In genomic region chr17:61486135-61487120, GRCh38 we compare ENCODE assay signal across 13 cellular contexts. TPM values are rescaled to one million over a fixed set of nuclear protein-coding genes. Genes with fewer than 3 reads are reported as not detected.
A peak's percentile ranks its signal among the peaks of the same experiment; 100 is the strongest.
DNase-seq lines count a peak whose midpoint lies in the region; ATAC-seq and TF ChIP-seq lines count a peak whose summit lies in the region.
"Had no signal": no experiment of that assay in that cellular context is flagged by ENCODE, and none has a peak within 500 bp of the region (broad histone marks: within the 10 kb centered on the region; RNA-seq: fewer than 3 reads in every experiment).

No MANE protein-coding gene starts in this region.

- no peaks in the 10 kb centered on the region for H3K4me1 ChIP-seq in foreskin keratinocyte
- peaks cover 0 to 7% (median 0%) of the 10 kb centered on the region in 4 donors for H3K4me1 ChIP-seq in esophagus muscularis mucosa

- H3K27me3 ChIP-seq in foreskin keratinocyte, result no peaks in the 10 kb centered on the region
- H3K27me3 ChIP-seq in esophagus muscularis mucosa, result peaks cover 0 to 5% (median 0%) of the 10 kb centered on the region in 4 donors

- H3K27ac ChIP-seq in coronary artery, result no peak overlapping the region
- H3K27ac ChIP-seq in foreskin keratinocyte, result no peak overlapping the region
- no peak overlapping the region for H3K27ac ChIP-seq in esophagus muscularis mucosa (replicated peaks in 1 of 4)

- H3K4me3 Mint-ChIP-seq in nephron, result peak overlapping the region in 2 of 3 experiments; percentile 1 to 52
- H3K4me3 Mint-ChIP-seq: activated B cell treated with CpG ODN at 0.5 μM for 24 hours; dendritic cell treated with granulocyte-macrophage colony-stimulating factor and Interleukin-4, amounts not matched to agents 40 ng/mL and 50 ng/mL, for 4 days had no signal

- no peak for TF ChIP-seq CTCF in coronary artery (IDR thresholded peaks at IDR 0.05)
- TF ChIP-seq CTCF in nephron (IDR thresholded peaks at IDR 0.05; ENCODE audit: unreplicated experiment in 3 of 3), result peak in 2 of 3 experiments; percentile 23 to 24
- no peak for TF ChIP-seq CTCF in foreskin keratinocyte (conservative IDR thresholded peaks at IDR 0.05)
- TF ChIP-seq CTCF in esophagus muscularis mucosa (IDR thresholded peaks at IDR 0.05), result no peak

- no peaks in the 10 kb centered on the region for H3K36me3 ChIP-seq in esophagus muscularis mucosa

- DNase-seq in D341Med (ENCODE audit: low spot score), result peak; percentile 33
- DNase-seq in Jurkat, Clone E6-1 (ENCODE audit: low read depth, low spot score), result peak; percentile 12
- peak; percentile 65 for DNase-seq in coronary artery (ENCODE audit: low spot score)
- no peak for DNase-seq in iPS-NIHi7 (ENCODE audit: extremely low spot score)
- DNase-seq in foreskin keratinocyte, result no peak
- DNase-seq in NCI-H2196 treated with DMSO at 0.1 percent for 48 hours (lab: John Stamatoyannopoulos, UW; ENCODE audit: unreplicated experiment), result no peak
- DNase-seq in esophagus muscularis mucosa (ENCODE audit: extremely low spot score), result no peak
- DNase-seq: activated B cell treated with CpG ODN at 0.5 μM for 24 hours, GF-D8, NCI-H1436, right cardiac atrium had no signal

- H3K9me3 Mint-ChIP-seq in nephron, result no peaks in the 10 kb centered on the region
- H3K9me3 Mint-ChIP-seq: activated B cell treated with CpG ODN at 0.5 μM for 24 hours; dendritic cell treated with granulocyte-macrophage colony-stimulating factor and Interleukin-4, amounts not matched to agents 40 ng/mL and 50 ng/mL, for 4 days had no signal

- 79% methylated on average over 11 of the region's 22 CpGs for WGBS in esophagus muscularis mucosa

- intact Hi-C loops in esophagus muscularis mucosa (cut with DNase I), result loop anchor here (10.0 kb wide), 1 partner anchor 62 kb away; no protein-coding TSS in a partner anchor

- H3K4me1 Mint-ChIP-seq in nephron, result peaks cover 46% of the 10 kb centered on the region
- H3K4me1 Mint-ChIP-seq: activated B cell treated with CpG ODN at 0.5 μM for 24 hours had no signal

- no peaks in the 10 kb centered on the region for H3K36me3 Mint-ChIP-seq in nephron (ENCODE audit: low read depth)

- no peak for ATAC-seq in foreskin keratinocyte
- ATAC-seq: right cardiac atrium had no signal

- no peak overlapping the region for H3K4me3 ChIP-seq in Jurkat, Clone E6-1 (ENCODE audit: low read length)
- H3K4me3 ChIP-seq in coronary artery (no peak overlapping the region), esophagus muscularis mucosa (no peak overlapping the region)

- no peak for TF ChIP-seq POLR2A in esophagus muscularis mucosa (IDR thresholded peaks at IDR 0.05; ENCODE audit: low read depth)

- no peak for TF ChIP-seq EP300 in esophagus muscularis mucosa (IDR thresholded peaks at IDR 0.05)

- H3K9me3 ChIP-seq in esophagus muscularis mucosa, result no peaks in the 10 kb centered on the region

- H3K27me3 Mint-ChIP-seq in nephron (ENCODE audit: low read depth), result peaks cover 72% of the 10 kb centered on the region

- H3K27ac Mint-ChIP-seq in nephron, result no peak overlapping the region
- H3K27ac Mint-ChIP-seq: activated B cell treated with CpG ODN at 0.5 μM for 24 hours; dendritic cell treated with granulocyte-macrophage colony-stimulating factor and Interleukin-4, amounts not matched to agents 40 ng/mL and 50 ng/mL, for 4 days had no signal

RNA-seq across cellular contexts. Expression of gene TBX4, which starts 34.2 kb away (rescaled TPM):
- polyA plus RNA-seq in Jurkat, Clone E6-1 (2012; ENCODE audit: insufficient read depth, insufficient read length), result not detected
- total RNA-seq in foreskin keratinocyte (0.07 TPM in 1 of 2 replicates, not detected in the other), esophagus muscularis mucosa (not detected)
- 0.01 TPM in 1 of 2 replicates, not detected in the other for polyA plus RNA-seq in foreskin keratinocyte
- total RNA-seq: activated B cell treated with CpG ODN at 0.5 μM for 24 hours, right cardiac atrium had no signal

Comparison
In these comparisons a context has a peak if more than half of its experiments do, and no peak if none do; other contexts are left out.
1. DNase-seq: peak in D341Med (single experiment), Jurkat, Clone E6-1 (single experiment) and coronary artery (single experiment); none in iPS-NIHi7 (single experiment), foreskin keratinocyte (0 of 2), NCI-H2196 treated with DMSO at 0.1 percent for 48 hours (single experiment) and esophagus muscularis mucosa (single experiment).
2. CTCF ChIP-seq: peak in nephron (2 of 3); none in coronary artery (single experiment), foreskin keratinocyte (single experiment) and esophagus muscularis mucosa (0 of 3).